19 cellular contexts compared by ENCODE assay signal in the genomic region with DNA sequence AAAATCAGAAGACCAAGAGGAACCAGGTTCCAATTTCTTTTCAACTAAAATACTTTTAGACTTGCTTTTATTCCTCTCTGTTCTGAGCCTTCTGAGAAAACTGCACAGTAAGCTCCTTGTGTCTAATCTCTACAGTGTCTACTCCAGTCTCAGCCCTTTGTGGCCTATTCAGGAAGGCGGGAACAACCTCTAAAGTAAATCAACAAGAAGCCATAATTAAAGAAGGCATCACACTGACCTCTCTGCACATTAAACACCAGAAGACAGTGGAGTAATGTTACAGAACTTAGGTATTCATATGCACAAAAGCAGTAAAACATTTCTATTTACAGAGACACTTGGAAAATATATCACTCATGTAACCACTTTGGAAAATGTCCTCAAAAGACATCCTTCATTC. TPM values are rescaled to one million over a fixed set of nuclear protein-coding genes. Genes with fewer than 3 reads are reported as not detected.
DNase-seq lines count a peak whose midpoint lies in the region; ATAC-seq and TF ChIP-seq lines count a peak whose summit lies in the region.
"Had no signal": no experiment of that assay in that cellular context is flagged by ENCODE, and none has a peak within 500 bp of the region (broad histone marks: within the 10 kb centered on the region; RNA-seq: fewer than 3 reads in every experiment).

No MANE protein-coding gene starts in this region.

- no peak for TF ChIP-seq CTCF in cardiac muscle cell (IDR thresholded peaks at IDR 0.05; ENCODE audit: low read depth, low read length)
- no peak for TF ChIP-seq CTCF in nephron progenitor cell (IDR thresholded peaks at IDR 0.05)

- no peaks in the 10 kb centered on the region for H3K27me3 ChIP-seq in cardiac muscle cell

- DNase-seq in NCI-H1417 (lab: John Stamatoyannopoulos, UW) (peak in 2 of 3 experiments; percentile 10 to 15), NCI-H1417 treated with DMSO at 0.1 percent for 48 hours (lab: John Stamatoyannopoulos, UW) (no peak), cardiac muscle cell (ENCODE audit: low read depth in 1 of 2, low spot score in 1 of 2) (no peak), Right ventricle myocardium superior (no peak), nephron progenitor cell (no peak), activated gamma-delta T cell (lab: John Stamatoyannopoulos, UW) (no peak)
- DNase-seq: CD8-positive, alpha-beta memory T cell; DMS79 treated with DMSO at 0.1 percent for 48 hours; H9; MV-4-11; NCI-H1436; NCI-H2081 treated with DMSO at 0.1 percent for 48 hours; NCI-H526 treated with DMSO at 0.1 percent for 48 hours; SHP77 treated with DMSO at 0.1 percent for 48 hours had no signal

- no peaks in the 10 kb centered on the region for H3K9me3 ChIP-seq in cardiac muscle cell (ENCODE audit: low read depth)

- no peaks in the 10 kb centered on the region for H3K27me3 Mint-ChIP-seq in activated T-helper 17 cell treated with anti-CD3 and anti-CD28 coated beads, Interleukin-2, amount 50 U/mL, for 72 hours
- H3K27me3 Mint-ChIP-seq in nephron progenitor cell (ENCODE audit: low read depth, poor library complexity): no peaks in the 10 kb centered on the region
- H3K27me3 Mint-ChIP-seq: B cell; CD8-positive, alpha-beta memory T cell had no signal

- H3K4me1 Mint-ChIP-seq in activated T-helper 17 cell treated with anti-CD3 and anti-CD28 coated beads, Interleukin-2, amount 50 U/mL, for 72 hours: no peaks in the 10 kb centered on the region
- no peaks in the 10 kb centered on the region for H3K4me1 Mint-ChIP-seq in nephron progenitor cell
- H3K4me1 Mint-ChIP-seq: B cell had no signal

- H3K36me3 Mint-ChIP-seq in activated T-helper 17 cell treated with anti-CD3 and anti-CD28 coated beads, Interleukin-2, amount 50 U/mL, for 72 hours (ENCODE audit: low read depth): peaks cover 99% of the 10 kb centered on the region
- H3K36me3 Mint-ChIP-seq in nephron progenitor cell (ENCODE audit: low read depth): peaks cover 21% of the 10 kb centered on the region

- ATAC-seq in Right ventricle myocardium superior (ENCODE audit: poor library complexity) (no peak), GM18511 (IDR thresholded peaks at IDR 0.05; ENCODE audit: unreplicated experiment) (no peak)
- no peak for ATAC-seq in activated T-helper 17 cell treated with anti-CD3 and anti-CD28 coated beads, Interleukin-2, amount 50 U/mL, for 72 hours (replicated peaks)
- ATAC-seq: K562 had no signal

- no peak overlapping the region for H3K4me3 ChIP-seq in cardiac muscle cell
- H3K4me3 ChIP-seq: K562 had no signal

- H3K4me3 Mint-ChIP-seq in activated T-helper 17 cell treated with anti-CD3 and anti-CD28 coated beads, Interleukin-2, amount 50 U/mL, for 72 hours: no peak overlapping the region
- no peak overlapping the region for H3K4me3 Mint-ChIP-seq in nephron progenitor cell
- H3K4me3 Mint-ChIP-seq: B cell; CD8-positive, alpha-beta memory T cell; H9 had no signal

- intact Hi-C loops in Right ventricle myocardium superior (cut with DNase I): no loop called here

- peaks cover 51% of the 10 kb centered on the region for H3K36me3 ChIP-seq in cardiac muscle cell

- no peaks in the 10 kb centered on the region for H3K4me1 ChIP-seq in cardiac muscle cell (ENCODE audit: low read depth)

- H3K27ac ChIP-seq in cardiac muscle cell: peak overlapping the region; percentile 51
- H3K27ac ChIP-seq: 22Rv1 had no signal

- peak overlapping the region; percentile 56 for H3K27ac Mint-ChIP-seq in activated T-helper 17 cell treated with anti-CD3 and anti-CD28 coated beads, Interleukin-2, amount 50 U/mL, for 72 hours
- peak overlapping the region; percentile 41 for H3K27ac Mint-ChIP-seq in nephron progenitor cell
- H3K27ac Mint-ChIP-seq: B cell, H9 had no signal

- H3K9me3 Mint-ChIP-seq in activated T-helper 17 cell treated with anti-CD3 and anti-CD28 coated beads, Interleukin-2, amount 50 U/mL, for 72 hours: no peaks in the 10 kb centered on the region
- no peaks in the 10 kb centered on the region for H3K9me3 Mint-ChIP-seq in nephron progenitor cell
- H3K9me3 Mint-ChIP-seq: CD8-positive, alpha-beta memory T cell; H9 had no signal

RNA-seq across cellular contexts. Expression of gene XPA, which starts 14.9 kb away (rescaled TPM):
- total RNA-seq in cardiac muscle cell (16.0 and 21.1 TPM in 2 replicates), Right ventricle myocardium superior (5.8 TPM)
- polyA plus RNA-seq in cardiac muscle cell: 29.2 and 31.5 TPM in 2 replicates
- total RNA-seq in activated T-helper 17 cell treated with anti-CD3 and anti-CD28 coated beads, Interleukin-2, amount 50 U/mL, for 72 hours: 10 to 100 TPM; 14.0 to 16.6 TPM

RNA-seq across cellular contexts. Expression of gene NCBP1, which starts 48.6 kb away (rescaled TPM):
- total RNA-seq in cardiac muscle cell (22.1 and 26.6 TPM in 2 replicates), Right ventricle myocardium superior (20.0 TPM)
- polyA plus RNA-seq in cardiac muscle cell: 34.4 and 39.2 TPM in 2 replicates
- 10 to 100 TPM; 33.5 to 47.7 TPM for total RNA-seq in activated T-helper 17 cell treated with anti-CD3 and anti-CD28 coated beads, Interleukin-2, amount 50 U/mL, for 72 hours

RNA-seq across cellular contexts. Expression of gene TSTD2, which starts 49.1 kb away (rescaled TPM):
- 22.6 and 25.9 TPM in 2 replicates for total RNA-seq in cardiac muscle cell
- 14.6 and 17.2 TPM in 2 replicates for polyA plus RNA-seq in cardiac muscle cell
- 26.1 TPM for total RNA-seq in Right ventricle myocardium superior
- total RNA-seq in activated T-helper 17 cell treated with anti-CD3 and anti-CD28 coated beads, Interleukin-2, amount 50 U/mL, for 72 hours: 10 to 100 TPM; 11.6 to 13.5 TPM

Comparison
In these comparisons a context has a peak if more than half of its experiments do, and no peak if none do; other contexts are left out.
1. DNase-seq: peak in NCI-H1417 (2 of 3); none in NCI-H1417 treated with DMSO at 0.1 percent for 48 hours (single experiment), cardiac muscle cell (0 of 2), Right ventricle myocardium superior (single experiment), nephron progenitor cell (single experiment) and activated gamma-delta T cell (single experiment).